ENCODE assay signal across 9 cellular contexts in genomic region chr10:122154733-122155366, GRCh38.
DNase-seq lines count a peak whose midpoint lies in the region; ATAC-seq and TF ChIP-seq lines count a peak whose summit lies in the region.
"Had no signal": no experiment of that assay in that cellular context is flagged by ENCODE, and none has a peak within 500 bp of the region (broad histone marks: within the 10 kb centered on the region; RNA-seq: fewer than 3 reads in every experiment).

No MANE protein-coding gene starts in this region.

- intact Hi-C loops in sigmoid colon (cut with DNase I): no loop called here

- 54 to 79% methylated on average over 21 of the region's 21 CpGs for WGBS in sigmoid colon, 2 donors

- no peaks in the 10 kb centered on the region for H3K36me3 ChIP-seq in sigmoid colon

- TF ChIP-seq POLR2A in sigmoid colon (IDR thresholded peaks at IDR 0.05): no peak

- ATAC-seq in GM21529 (IDR thresholded peaks at IDR 0.05; ENCODE audit: unreplicated experiment) (no peak), GM18517 (IDR thresholded peaks at IDR 0.05; ENCODE audit: unreplicated experiment) (no peak), HG02623 (IDR thresholded peaks at IDR 0.05; ENCODE audit: unreplicated experiment) (no peak)

- DNase-seq in GM04503 (ENCODE audit: low read depth) (peak; percentile 33), anterior cingulate cortex (lab: John Stamatoyannopoulos, UW) (peak in 53 of 58 donors; percentile 26 to 87 (median 58)), hepatic stellate cell (ENCODE audit: low spot score) (peak; percentile 74), sigmoid colon (peak; percentile 82), COR-L47 (lab: John Stamatoyannopoulos, UW) (no peak)
- DNase-seq: activated T-cell treated with anti-CD3 and anti-CD28 coated beads, Interleukin-2, amount 50 U/mL, for 48 hours had no signal

- H3K27me3 ChIP-seq in sigmoid colon: no peaks in the 10 kb centered on the region

- peak overlapping the region; percentile 70 to 85 (median 83) for H3K27ac ChIP-seq in sigmoid colon

- H3K9me3 ChIP-seq in sigmoid colon: no peaks in the 10 kb centered on the region

- H3K4me1 ChIP-seq in sigmoid colon: peaks cover 0 to 61% (median 53%) of the 10 kb centered on the region in 4 donors

- peak overlapping the region in 2 of 4 donors; percentile 27 to 32 for H3K4me3 ChIP-seq in sigmoid colon

- peak in 1 of 4 donors; percentile 35 for TF ChIP-seq EP300 in sigmoid colon (IDR thresholded peaks at IDR 0.05)

- TF ChIP-seq CTCF in sigmoid colon (IDR thresholded peaks at IDR 0.05): no peak
